In the genomic region with DNA sequence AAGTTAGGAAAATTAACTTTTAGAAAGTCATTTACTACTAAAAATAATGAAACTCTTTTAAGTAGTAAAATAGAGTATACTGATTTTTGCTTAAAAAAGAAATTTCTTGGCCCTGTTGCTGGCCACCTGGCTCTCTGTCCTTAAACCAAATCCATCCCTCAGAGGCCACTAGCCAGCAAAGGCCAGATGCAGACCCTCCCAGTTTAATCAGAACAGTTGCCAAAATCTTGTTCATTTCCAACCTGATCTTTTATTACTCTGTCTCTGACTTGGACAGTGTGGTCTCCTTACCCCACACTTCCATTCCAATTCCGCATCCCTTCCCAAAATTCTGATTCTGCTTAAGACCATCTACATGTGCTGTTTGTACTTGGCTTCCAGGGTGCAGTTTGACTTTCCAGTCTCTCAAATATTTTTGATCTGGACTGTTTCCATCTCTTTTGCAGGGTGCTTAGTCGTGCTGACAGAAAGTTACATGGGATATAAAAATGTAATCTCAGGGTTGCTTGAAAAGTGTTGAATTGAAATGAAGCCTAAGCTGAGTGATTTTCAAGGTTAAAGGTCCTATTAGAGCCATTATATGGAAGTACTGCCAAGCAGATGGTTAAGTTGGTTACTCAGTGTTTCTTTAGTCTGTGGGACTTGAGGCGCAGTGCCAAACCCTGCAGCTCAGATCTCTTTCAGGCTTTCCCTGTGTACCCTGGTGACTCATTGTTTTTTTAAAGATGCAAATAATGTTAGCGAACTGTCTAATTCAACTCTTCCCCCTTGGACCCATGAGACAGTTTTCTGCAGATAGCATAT, we compare ENCODE assay signal across 8 cellular contexts. TPM values are rescaled to one million over a fixed set of nuclear protein-coding genes. Genes with fewer than 3 reads are reported as not detected.
DNase-seq lines count a peak whose midpoint lies in the region; ATAC-seq and TF ChIP-seq lines count a peak whose summit lies in the region.

No MANE protein-coding gene starts in this region.

- H4K5ac ChIP-seq in IMR-90 (ENCODE audit: low read depth, low read length) = no peak overlapping the region

- no peak overlapping the region for H2BK15ac ChIP-seq in IMR-90 (ENCODE audit: low read depth, low read length)

- H2BK5ac ChIP-seq in IMR-90 (ENCODE audit: low read depth, low read length, poor library complexity, severe bottlenecking) = no peak overlapping the region

- no peak for TF ChIP-seq RAD21 in IMR-90 (IDR thresholded peaks at IDR 0.05; ENCODE audit: low read length)

- no peak overlapping the region for H2BK120ac ChIP-seq in IMR-90 (ENCODE audit: low read depth, low read length)

- no peak overlapping the region for H3K27ac Mint-ChIP-seq in activated naive CD8-positive, alpha-beta T cell treated with anti-CD3 and anti-CD28 coated beads, Interleukin-2, amount 50 U/mL, for 24 hours

- no peak overlapping the region for H3K18ac ChIP-seq in IMR-90 (ENCODE audit: low read depth, low read length)

- H4K20me1 ChIP-seq in IMR-90 (ENCODE audit: insufficient read depth, low read length) = peaks cover 4% of the 10 kb centered on the region

- peaks cover 4% of the 10 kb centered on the region for H3K9me1 ChIP-seq in IMR-90 (ENCODE audit: insufficient read depth, low read length)

- no peak overlapping the region for H2BK20ac ChIP-seq in IMR-90 (ENCODE audit: low read depth, low read length)

- peak overlapping the region; percentile 31; the same call in 1 of the 2 replicates for H3K4ac ChIP-seq in IMR-90 (ENCODE audit: low read depth, low read length)

- peaks cover 22% of the 10 kb centered on the region for H3K4me1 Mint-ChIP-seq in activated naive CD8-positive, alpha-beta T cell treated with anti-CD3 and anti-CD28 coated beads, Interleukin-2, amount 50 U/mL, for 24 hours

- BruUV-seq in IMR-90 (replicated peaks; lab: Mats Ljungman, UMichigan) = no TSS peak

- H3K36me3 Mint-ChIP-seq in activated naive CD8-positive, alpha-beta T cell treated with anti-CD3 and anti-CD28 coated beads, Interleukin-2, amount 50 U/mL, for 24 hours (ENCODE audit: low read depth) = no peaks in the 10 kb centered on the region

- H3K9me3 ChIP-seq in IMR-90 (ENCODE audit: control insufficient read depth, insufficient read depth, low read length) (no peaks in the 10 kb centered on the region), esophagus muscularis mucosa (no peaks in the 10 kb centered on the region)

- CTCF ChIA-PET in IMR-90 (lab: Yijun Ruan, JAX) = no interaction called here

- no peak overlapping the region for H3K56ac ChIP-seq in IMR-90 (ENCODE audit: extremely low read depth, insufficient read depth, low read length)

- POLR2A ChIA-PET in IMR-90 (lab: Charles Lee; ENCODE audit: unreplicated experiment) = interaction anchor here (0.5 to 1.0 kb wide), 2 partner anchors 11 to 18 kb away, joined by 3 read pairs; partner anchors contain the start of gene DCP2

- intact Hi-C loops in IMR-90 (cut with micrococcal nuclease) = no loop called here
- intact Hi-C loops in esophagus muscularis mucosa (cut with DNase I) = no loop called here

- H2AFZ ChIP-seq in IMR-90 (replicated peaks; ENCODE audit: low read length, poor library complexity) = no peak overlapping the region

- H3K9me3 Mint-ChIP-seq in activated naive CD8-positive, alpha-beta T cell treated with anti-CD3 and anti-CD28 coated beads, Interleukin-2, amount 50 U/mL, for 24 hours = no peaks in the 10 kb centered on the region

- dilution Hi-C loops in IMR-90 (cut with HindIII; ENCODE audit: low sequenced_read_pairs, unreplicated experiment) = no loop called here

- H2AK5ac ChIP-seq in IMR-90 (ENCODE audit: low read depth, low read length) = no peak overlapping the region

- TF ChIP-seq POLR2A in IMR-90 (IDR thresholded peaks at IDR 0.05; ENCODE audit: low read depth, low read length) (no peak), esophagus muscularis mucosa (IDR thresholded peaks at IDR 0.05; ENCODE audit: low read depth) (no peak)

- H3K27ac ChIP-seq in IMR-90 (ENCODE audit: insufficient read depth, low read length) (no peak overlapping the region), esophagus muscularis mucosa (replicated peaks in 1 of 4) (peak overlapping the region in 1 of 4 donors; percentile 17)

- in situ Hi-C loops in IMR-90 (cut with MboI; ENCODE audit: low sequenced_read_pairs) = loop anchor here (25.0 kb wide), 1 partner anchor 396 kb away; no protein-coding TSS in a partner anchor

- no peak overlapping the region for H2AK9ac ChIP-seq in IMR-90 (replicated peaks; ENCODE audit: low read depth, low read length, poor library complexity)

- peaks cover 14% of the 10 kb centered on the region for H3K4me1 ChIP-seq in IMR-90 (ENCODE audit: control insufficient read depth, insufficient read depth, low read length)
- H3K4me1 ChIP-seq in esophagus muscularis mucosa = peaks cover 14 to 27% (median 24%) of the 10 kb centered on the region in 4 donors

- H3K23ac ChIP-seq in IMR-90 (ENCODE audit: low read depth, low read length) = no peak overlapping the region

- ATAC-seq in GM21786 (IDR thresholded peaks at IDR 0.05; ENCODE audit: unreplicated experiment) (peak; percentile 87), IMR-90 (ENCODE audit: low read depth) (peak; percentile 87)
- ATAC-seq in activated naive CD8-positive, alpha-beta T cell treated with anti-CD3 and anti-CD28 coated beads, Interleukin-2, amount 50 U/mL, for 24 hours = peak; percentile 87

- no peak overlapping the region for H4K91ac ChIP-seq in IMR-90 (ENCODE audit: insufficient read depth, low read depth, low read length)

- TF ChIP-seq CTCF in IMR-90 (conservative IDR thresholded peaks at IDR 0.05; ENCODE audit: low read depth, low read length) (no peak), kidney epithelial cell (IDR thresholded peaks at IDR 0.05; ENCODE audit: insufficient read depth, low read length, poor library complexity, severe bottlenecking) (no peak), esophagus muscularis mucosa (IDR thresholded peaks at IDR 0.05) (no peak)

- no peak overlapping the region for H3K14ac ChIP-seq in IMR-90 (replicated peaks; ENCODE audit: low read depth, low read length)

- no peak overlapping the region for H3K4me3 Mint-ChIP-seq in activated naive CD8-positive, alpha-beta T cell treated with anti-CD3 and anti-CD28 coated beads, Interleukin-2, amount 50 U/mL, for 24 hours

- no peak for TF ChIP-seq EP300 in esophagus muscularis mucosa (IDR thresholded peaks at IDR 0.05)

- DNase-seq in SIG-M5 treated with dmso at 0.1 percent for 504 hours (lab: John Stamatoyannopoulos, UW; ENCODE audit: unreplicated experiment) (peak; percentile 58), SIG-M5 (lab: John Stamatoyannopoulos, UW) (no peak), IMR-90 (peak; percentile 98), kidney epithelial cell (ENCODE audit: low read depth) (peak; percentile 86), OCI-M2 (lab: John Stamatoyannopoulos, UW; ENCODE audit: unreplicated experiment) (no peak), esophagus muscularis mucosa (ENCODE audit: extremely low spot score) (no peak)
- no peak for DNase-seq in activated naive CD8-positive, alpha-beta T cell treated with anti-CD3 and anti-CD28 coated beads, Interleukin-2, amount 50 U/mL, for 24 hours

- peak overlapping the region; percentile 12; the same call in 1 of the 2 replicates for H3K4me2 ChIP-seq in IMR-90 (ENCODE audit: low read depth, low read length)

- H3K4me3 ChIP-seq in IMR-90 (ENCODE audit: insufficient read depth, low read depth, low read length) (no peak overlapping the region), kidney epithelial cell (ENCODE audit: low read depth, low read length) (no peak overlapping the region), esophagus muscularis mucosa (no peak overlapping the region)

- H3K79me1 ChIP-seq in IMR-90 (ENCODE audit: low read depth in 1 of 2, low read length in 2 of 2) = no peaks in the 10 kb centered on the region

- H3K9ac ChIP-seq in IMR-90 (ENCODE audit: low read depth, low read length) = no peak overlapping the region

- no peaks in the 10 kb centered on the region for H3K27me3 Mint-ChIP-seq in activated naive CD8-positive, alpha-beta T cell treated with anti-CD3 and anti-CD28 coated beads, Interleukin-2, amount 50 U/mL, for 24 hours

- WGBS in IMR-90 (ENCODE audit: extremely low coverage in 2 of 2, insufficient read length in 1 of 2), 2 experiments = 30% methylated on average over 2 of the region's 4 CpGs; no CpG with 5 or more reads in 1 of the 2 experiments
- WGBS in esophagus muscularis mucosa = 24% methylated on average over 4 of the region's 4 CpGs

- H3K36me3 ChIP-seq in IMR-90 (ENCODE audit: control insufficient read depth, insufficient read depth, low read length) (no peaks in the 10 kb centered on the region), kidney epithelial cell (ENCODE audit: control insufficient read depth, insufficient read depth, low read length) (no peaks in the 10 kb centered on the region), esophagus muscularis mucosa (no peaks in the 10 kb centered on the region)

- H4K8ac ChIP-seq in IMR-90 (ENCODE audit: low read depth in 2 of 2, low read length in 2 of 2) = no peak overlapping the region

- no peaks in the 10 kb centered on the region for H3K27me3 ChIP-seq in IMR-90 (ENCODE audit: control insufficient read depth, insufficient read depth, low read length)
- no peaks in the 10 kb centered on the region for H3K27me3 ChIP-seq in kidney epithelial cell (ENCODE audit: control insufficient read depth, insufficient read depth, low read length)
- no peaks in the 10 kb centered on the region for H3K27me3 ChIP-seq in esophagus muscularis mucosa

TF ChIP-seq in IMR-90, 13 proteins besides CTCF, POLR2A, EP300 and RAD21 (continues in another document):
- TF ChIP-seq MAFK (IDR thresholded peaks at IDR 0.05; ENCODE audit: low read depth, low read length) = peak; percentile 9; the same call in 1 of the 2 replicates
- TF ChIP-seq BHLHE40 (IDR thresholded peaks at IDR 0.05; ENCODE audit: low read depth, low read length) = peak; percentile 43; the same call in 1 of the 2 replicates
- peak; percentile 13; the same call in 1 of the 2 replicates for TF ChIP-seq CEBPB (IDR thresholded peaks at IDR 0.05; ENCODE audit: low read depth, low read length)
- TF ChIP-seq RCOR1 (IDR thresholded peaks at IDR 0.05; ENCODE audit: insufficient replicate concordance, low read length) = peak; percentile 47
- TF ChIP-seq RFX5 (IDR thresholded peaks at IDR 0.05; ENCODE audit: low read depth, low read length) = no peak
- no peak for TF ChIP-seq MAZ (IDR thresholded peaks at IDR 0.05; ENCODE audit: borderline replicate concordance, low read depth, low read length)

RNA-seq across cellular contexts. Expression of gene DCP2, which starts 18.4 kb away (rescaled TPM):
- total RNA-seq in IMR-90 (2012; rRNA removed) = 18.6 and 30.6 TPM in 2 replicates
- 6.2 and 6.9 TPM in 2 replicates for polyA plus RNA-seq in IMR-90 (2012; rRNA removed)
- polyA plus RNA-seq in IMR-90 (2012; cell fraction: cytosol; rRNA removed) = 1.2 and 3.6 TPM in 2 replicates
- 3.2 and 4.9 TPM in 2 replicates for polyA plus RNA-seq in IMR-90 (2012; cell fraction: nucleus; rRNA removed; ENCODE audit: low replicate concordance)
- 13.6 and 33.4 TPM in 2 replicates for total RNA-seq in kidney epithelial cell
- 10 to 100 TPM; 15.7 to 26.7 (median 17.7) TPM for total RNA-seq in esophagus muscularis mucosa

RNA-seq across cellular contexts. Expression of gene REEP5, which starts 36.1 kb away (rescaled TPM):
- total RNA-seq in IMR-90 (2012; rRNA removed) (49.3 and 70.3 TPM in 2 replicates), kidney epithelial cell (74.6 and 79.4 TPM in 2 replicates), esophagus muscularis mucosa (10 to 100 TPM; 53.0 to 73.6 (median 62.2) TPM)
- polyA plus RNA-seq in IMR-90 (2012; rRNA removed) = 82.0 and 138 TPM in 2 replicates
- 66.1 and 66.5 TPM in 2 replicates for polyA plus RNA-seq in IMR-90 (2012; cell fraction: cytosol; rRNA removed)
- polyA plus RNA-seq in IMR-90 (2012; cell fraction: nucleus; rRNA removed; ENCODE audit: low replicate concordance) = 16.5 and 39.0 TPM in 2 replicates

Comparison
In these comparisons a context has a peak if more than half of its experiments do, and no peak if none do; other contexts are left out.
1. DNase-seq: peak in SIG-M5 treated with dmso at 0.1 percent for 504 hours (single experiment), IMR-90 (single experiment) and kidney epithelial cell (single experiment); none in SIG-M5 (single experiment), activated naive CD8-positive, alpha-beta T cell treated with anti-CD3 and anti-CD28 coated beads, Interleukin-2, amount 50 U/mL, for 24 hours (single experiment), OCI-M2 (single experiment) and esophagus muscularis mucosa (single experiment).
2. Peak in every context shown above with its lines, with median percentiles within 50 percentile points of each other: ATAC-seq.